8 cellular contexts compared by ENCODE assay signal in the genomic region with DNA sequence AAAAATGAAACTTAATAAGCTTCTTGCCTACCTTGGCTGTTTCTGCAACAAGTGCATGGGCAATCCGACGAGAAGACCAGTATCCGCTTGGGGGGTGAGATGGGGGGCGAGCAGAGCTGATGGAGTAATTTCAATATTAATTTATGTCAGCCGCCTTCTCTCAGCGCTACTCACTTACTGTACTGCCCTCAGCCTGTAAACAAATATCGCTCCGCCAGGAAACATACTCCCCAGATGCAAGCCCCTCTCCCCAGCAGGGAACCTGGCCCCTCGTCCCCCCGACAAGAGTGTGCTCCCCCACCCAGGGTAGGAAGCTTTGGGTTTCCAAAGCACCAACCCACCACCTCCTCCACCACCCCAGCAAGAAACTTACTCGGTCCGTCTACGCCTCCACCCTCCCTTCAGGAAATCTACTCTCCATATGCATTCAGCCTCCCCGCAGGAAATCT. TPM values are rescaled to one million over a fixed set of nuclear protein-coding genes. Genes with fewer than 3 reads are reported as not detected.
DNase-seq lines count a peak whose midpoint lies in the region; ATAC-seq and TF ChIP-seq lines count a peak whose summit lies in the region.

No MANE protein-coding gene starts in this region.

- peak overlapping the region; percentile 65 for H3K27ac Mint-ChIP-seq in MCF 10A (ENCODE audit: low read depth, unreplicated experiment)

- peaks cover 39% of the 10 kb centered on the region for H3K4me1 Mint-ChIP-seq in MCF 10A (ENCODE audit: insufficient read depth, unreplicated experiment)

- ATAC-seq in GM18861 (IDR thresholded peaks at IDR 0.05; ENCODE audit: unreplicated experiment) (no peak), GM19395 (IDR thresholded peaks at IDR 0.05; ENCODE audit: unreplicated experiment) (no peak)

- POLR2A ChIA-PET in MCF 10A (lab: Yijun Ruan, JAX), result interaction anchor here (0.6 to 9.7 kb wide), 19 partner anchors 8 to 237 kb away, joined by 3 to 227 read pairs (median 5); partner anchors contain the start of genes MRPS10 and UBR2

- DNase-seq in DMS53 (lab: John Stamatoyannopoulos, UW), result peak; percentile 72
- no peak for DNase-seq in DMS53 treated with DMSO at 0.1 percent for 48 hours (lab: John Stamatoyannopoulos, UW; ENCODE audit: unreplicated experiment)
- DNase-seq in NCI-H526 (lab: John Stamatoyannopoulos, UW), result peak; percentile 62 to 69
- no peak for DNase-seq in MCF 10A (ENCODE audit: unreplicated experiment)
- no peak for DNase-seq in NCI-H345 treated with DMSO at 0.1 percent for 48 hours (lab: John Stamatoyannopoulos, UW; ENCODE audit: unreplicated experiment)

- BruUV-seq in MCF 10A (replicated peaks; lab: Mats Ljungman, UMichigan), result no TSS peak

- H3K4me3 Mint-ChIP-seq in MCF 10A (ENCODE audit: unreplicated experiment), result peak overlapping the region; percentile 91

- intact Hi-C loops in MCF 10A (cut with micrococcal nuclease), result loop anchor here (1.0 to 5.0 kb wide), 7 partner anchors 48 to 214 kb away; no protein-coding TSS in a partner anchor

- peak overlapping the region; percentile 72 to 84 for H3K4me3 ChIP-seq in mucosa of rectum (ENCODE audit: low read length in 2 of 2)

- no peaks in the 10 kb centered on the region for H3K27me3 Mint-ChIP-seq in MCF 10A (ENCODE audit: insufficient read depth, unreplicated experiment)

- H3K4me1 ChIP-seq in mucosa of rectum (ENCODE audit: control insufficient read depth in 2 of 2, insufficient read depth in 2 of 2, low read length in 2 of 2), result peaks cover 15 to 23% of the 10 kb centered on the region in 2 donors

- CTCF ChIA-PET in MCF 10A (lab: Yijun Ruan, JAX), result interaction anchor here (1.0 to 2.1 kb wide), 4 partner anchors 47 to 237 kb away, joined by 3 to 9 read pairs (median 6); no protein-coding TSS in a partner anchor

- TF ChIP-seq CTCF in MCF 10A (IDR thresholded peaks at IDR 0.05; ENCODE audit: unreplicated experiment), result no peak

- H3K36me3 Mint-ChIP-seq in MCF 10A (ENCODE audit: insufficient read depth, unreplicated experiment), result no peaks in the 10 kb centered on the region

- H3K27me3 ChIP-seq in mucosa of rectum (ENCODE audit: control insufficient read depth in 2 of 2, insufficient read depth in 2 of 2, low read length in 2 of 2), result no peaks in the 10 kb centered on the region

- no peaks in the 10 kb centered on the region for H3K9me3 ChIP-seq in mucosa of rectum (ENCODE audit: control insufficient read depth in 2 of 2, low read length in 2 of 2)

- H3K9me3 Mint-ChIP-seq in MCF 10A (ENCODE audit: unreplicated experiment), result no peaks in the 10 kb centered on the region

- peak overlapping the region in 1 of 2 donors; percentile 48 for H3K9ac ChIP-seq in mucosa of rectum (ENCODE audit: low read depth in 1 of 2, low read length in 2 of 2)

- H3K27ac ChIP-seq in mucosa of rectum (ENCODE audit: low read depth in 2 of 2, low read length in 2 of 2), result peak overlapping the region; percentile 69 to 74

- H3K36me3 ChIP-seq in mucosa of rectum (ENCODE audit: control insufficient read depth in 2 of 2, insufficient read depth in 2 of 2, low read length in 2 of 2), result no peaks in the 10 kb centered on the region

RNA-seq across cellular contexts. Expression of gene TRERF1, which starts 0.6 kb away (rescaled TPM):
- 9.4 and 12.0 TPM in 2 replicates for total RNA-seq in MCF 10A (2022)

Comparison
In these comparisons a context has a peak if more than half of its experiments do, and no peak if none do; other contexts are left out.
1. DNase-seq: peak in DMS53 (single experiment) and NCI-H526 (2 of 2); none in DMS53 treated with DMSO at 0.1 percent for 48 hours (single experiment), MCF 10A (single experiment) and NCI-H345 treated with DMSO at 0.1 percent for 48 hours (single experiment).